In genomic region chr19:590396-590745, GRCh38 we compare ENCODE assay signal across 8 cellular contexts. TPM values are rescaled to one million over a fixed set of nuclear protein-coding genes. Genes with fewer than 3 reads are reported as not detected.
DNase-seq lines count a peak whose midpoint lies in the region; ATAC-seq and TF ChIP-seq lines count a peak whose summit lies in the region.

No MANE protein-coding gene starts in this region.

- H3K4me3 ChIP-seq in AG10803 (ENCODE audit: low read length) (peak overlapping the region; percentile 29; the same call in 1 of the 2 replicates), HUES6 (ENCODE audit: low read depth, low read length) (peak overlapping the region; percentile 51; the same call in 1 of the 2 replicates)

- H3K27me3 Mint-ChIP-seq in activated naive CD4-positive, alpha-beta T cell treated with anti-CD3 and anti-CD28 coated beads for 36 hours (ENCODE audit: low read depth), result peaks cover 22% of the 10 kb centered on the region

- H3K4me1 Mint-ChIP-seq in activated naive CD4-positive, alpha-beta T cell treated with anti-CD3 and anti-CD28 coated beads for 36 hours (ENCODE audit: low read depth), result peaks cover 9% of the 10 kb centered on the region

- peaks cover 13% of the 10 kb centered on the region for H3K4me1 ChIP-seq in HUES6 (ENCODE audit: control insufficient read depth, insufficient read depth, low read length)

- DNase-seq in AG10803 (ENCODE audit: low read depth) (no peak), iris pigment epithelial cell (ENCODE audit: low read depth) (peak; percentile 54), amygdala (lab: John Stamatoyannopoulos, UW) (no peak)
- DNase-seq in activated naive CD4-positive, alpha-beta T cell treated with anti-CD3 and anti-CD28 coated beads for 36 hours, result peak; percentile 23

- H3K9me3 ChIP-seq in HUES6 (ENCODE audit: control insufficient read depth, insufficient read depth, low read depth, low read length), result no peaks in the 10 kb centered on the region

- no peak overlapping the region for H3K27ac Mint-ChIP-seq in activated naive CD4-positive, alpha-beta T cell treated with anti-CD3 and anti-CD28 coated beads for 36 hours

- H3K9ac ChIP-seq in HUES6 (ENCODE audit: low read length), result no peak overlapping the region

- no peak for TF ChIP-seq CTCF in AG10803 (conservative IDR thresholded peaks at IDR 0.05; ENCODE audit: low read length)

- CTCF ChIA-PET in activated naive CD4-positive, alpha-beta T cell treated with anti-CD3 and anti-CD28 coated beads for 36 hours (lab: Charles Lee), result no interaction called here

- no peaks in the 10 kb centered on the region for H3K9me3 Mint-ChIP-seq in activated naive CD4-positive, alpha-beta T cell treated with anti-CD3 and anti-CD28 coated beads for 36 hours

- H3K4me3 Mint-ChIP-seq in activated naive CD4-positive, alpha-beta T cell treated with anti-CD3 and anti-CD28 coated beads for 36 hours, result no peak overlapping the region

- ATAC-seq in HG02840 (IDR thresholded peaks at IDR 0.05; ENCODE audit: low FRiP score, unreplicated experiment) (no peak), HG03108 (IDR thresholded peaks at IDR 0.05; ENCODE audit: unreplicated experiment) (no peak), esophagus mucosa (no peak)

- peaks cover 63% of the 10 kb centered on the region for H3K27me3 ChIP-seq in HUES6 (ENCODE audit: control insufficient read depth, insufficient read depth, low read length)

- intact Hi-C loops in activated naive CD4-positive, alpha-beta T cell treated with anti-CD3 and anti-CD28 coated beads for 36 hours (cut with micrococcal nuclease), result no loop called here

- no peaks in the 10 kb centered on the region for H3K36me3 Mint-ChIP-seq in activated naive CD4-positive, alpha-beta T cell treated with anti-CD3 and anti-CD28 coated beads for 36 hours (ENCODE audit: low read depth)

- H3K36me3 ChIP-seq in HUES6 (ENCODE audit: control insufficient read depth, insufficient read depth, low read length), result no peaks in the 10 kb centered on the region

- no peak overlapping the region for H3K27ac ChIP-seq in HUES6 (ENCODE audit: low read depth, low read length)

RNA-seq across cellular contexts. Expression of gene HCN2, which starts 0.7 kb away (rescaled TPM):
- total RNA-seq in activated naive CD4-positive, alpha-beta T cell treated with anti-CD3 and anti-CD28 coated beads for 36 hours, result under 1 TPM; 0.41 to 0.49 TPM
- total RNA-seq in esophagus mucosa, result 0.48 TPM

RNA-seq across cellular contexts. Expression of gene BSG, which starts 18.0 kb away (rescaled TPM):
- total RNA-seq in activated naive CD4-positive, alpha-beta T cell treated with anti-CD3 and anti-CD28 coated beads for 36 hours, result 100 to 1,000 TPM; 160 to 161 TPM
- 320 TPM for total RNA-seq in esophagus mucosa

RNA-seq across cellular contexts. Expression of gene POLRMT, which starts 43.0 kb away (rescaled TPM):
- total RNA-seq in activated naive CD4-positive, alpha-beta T cell treated with anti-CD3 and anti-CD28 coated beads for 36 hours, result 10 to 100 TPM; 63.8 to 65.6 TPM
- 24.5 TPM for total RNA-seq in esophagus mucosa

RNA-seq across cellular contexts. Expression of gene GZMM, which starts 46.5 kb away (rescaled TPM):
- total RNA-seq in activated naive CD4-positive, alpha-beta T cell treated with anti-CD3 and anti-CD28 coated beads for 36 hours, result 10 to 100 TPM; 20.7 TPM
- total RNA-seq in esophagus mucosa, result not detected

RNA-seq across cellular contexts. Expression of gene FGF22, which starts 49.3 kb away (rescaled TPM):
- total RNA-seq in activated naive CD4-positive, alpha-beta T cell treated with anti-CD3 and anti-CD28 coated beads for 36 hours, result not detected
- total RNA-seq in esophagus mucosa, result 0.12 TPM

Comparison
In these comparisons a context has a peak if more than half of its experiments do, and no peak if none do; other contexts are left out.
1. DNase-seq: peak in activated naive CD4-positive, alpha-beta T cell treated with anti-CD3 and anti-CD28 coated beads for 36 hours (single experiment) and iris pigment epithelial cell (single experiment); none in AG10803 (single experiment) and amygdala (0 of 56).